ENCODE assay signal across 8 cellular contexts in the genomic region with DNA sequence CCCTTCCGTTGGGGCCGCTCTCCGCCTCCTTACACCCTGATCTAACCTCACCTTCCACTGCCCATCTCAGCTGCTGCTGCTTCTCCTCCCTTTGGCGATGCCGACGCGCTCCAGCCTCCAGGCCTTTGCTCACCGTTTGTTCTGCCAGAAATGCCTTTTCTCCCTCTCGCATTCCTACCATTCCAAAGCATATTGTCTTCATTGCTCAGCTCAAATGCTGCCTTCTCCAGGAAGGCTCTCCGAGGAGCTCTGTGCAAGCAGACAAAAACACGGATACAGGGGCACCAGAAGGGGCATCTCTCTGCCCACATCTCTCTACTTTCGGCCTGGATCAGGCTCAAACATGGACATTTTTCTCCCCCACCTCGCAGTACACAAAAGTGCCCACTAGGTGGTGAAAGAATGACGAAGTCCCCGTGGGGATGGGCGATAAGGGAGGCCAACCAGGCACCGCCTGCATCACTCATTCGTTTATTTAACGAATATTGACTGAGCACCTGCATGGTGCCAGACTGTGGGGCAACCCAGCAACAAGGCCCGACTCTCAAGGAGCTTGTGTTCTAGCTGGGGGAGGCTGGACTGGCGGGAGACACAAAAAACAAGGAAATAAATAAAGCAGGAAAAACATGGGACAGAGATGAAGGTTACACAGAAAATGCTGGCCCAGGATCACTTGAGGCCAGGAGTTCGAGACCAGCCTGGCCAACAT. TPM values are rescaled to one million over a fixed set of nuclear protein-coding genes. Genes with fewer than 3 reads are reported as not detected.
DNase-seq lines count a peak whose midpoint lies in the region; ATAC-seq and TF ChIP-seq lines count a peak whose summit lies in the region.

No MANE protein-coding gene starts in this region.

- H3K27ac ChIP-seq in dorsolateral prefrontal cortex, result peak overlapping the region in 57 of 59 donors; percentile 8 to 89 (median 75)

- H3K27ac Mint-ChIP-seq in CD14-positive monocyte, result peak overlapping the region in 2 of 7 donors; percentile 59 to 78

- no peaks in the 10 kb centered on the region for H3K9me3 ChIP-seq in HAP-1

- peaks cover 6% of the 10 kb centered on the region for H3K4me1 Mint-ChIP-seq in CD14-positive monocyte

- H3K36me3 Mint-ChIP-seq in CD14-positive monocyte, result no peaks in the 10 kb centered on the region

- no peaks in the 10 kb centered on the region for H3K36me3 ChIP-seq in HAP-1 (replicated peaks)

- intact Hi-C loops in CD14-positive monocyte (cut with micrococcal nuclease) (no loop called here), dorsolateral prefrontal cortex (cut with DNase I) (loop anchor here in 1 of 2 donors (2.0 to 10.0 kb wide), 2 partner anchors 36 to 160 kb away; partner anchors contain the start of gene FBXO10)

- in situ Hi-C loops in HAP-1 (cut with MboI; ENCODE audit: low sequenced_read_pairs), result no loop called here

- DNase-seq in CD14-positive monocyte (ENCODE audit: low spot score) (peak; percentile 65), HAP-1 (ENCODE audit: low spot score in 2 of 2) (peak; percentile 66 to 89), NCI-H226 (peak; percentile 84), dorsolateral prefrontal cortex (peak in 9 of 10 donors; percentile 45 to 80 (median 74)), lung microvascular endothelial cell (ENCODE audit: low read depth in 2 of 2) (peak; percentile 74 to 83)
- DNase-seq in activated CD4-positive, alpha-beta T cell treated with anti-CD3 and anti-CD28 coated beads, Interleukin-2, amount 50 U/mL, for 24 hours (ENCODE audit: low read depth in 1 of 2, low spot score in 1 of 2), result peak; percentile 49 to 71
- peak; percentile 58 for DNase-seq in stimulated activated CD8-positive, alpha-beta memory T cell treated with anti-CD3 and anti-CD28 coated beads, Interleukin-12 subunit alpha, Interleukin-12 subunit beta, amount 100 ng/mL, for 1 hour (ENCODE audit: low read depth)

- no peak for ATAC-seq in HG02588 (IDR thresholded peaks at IDR 0.05; ENCODE audit: unreplicated experiment)

- H3K4me3 ChIP-seq in HAP-1, result no peak overlapping the region
- peak overlapping the region in 15 of 59 donors; percentile 0 to 38 (median 19) for H3K4me3 ChIP-seq in dorsolateral prefrontal cortex

- peaks cover 16% of the 10 kb centered on the region for H3K4me1 ChIP-seq in HAP-1

- TF ChIP-seq CTCF in CD14-positive monocyte (IDR thresholded peaks at IDR 0.05) (peak; percentile 89), dorsolateral prefrontal cortex (IDR thresholded peaks at IDR 0.05 in 54 of 56, conservative IDR thresholded peaks at IDR 0.05 in 2 of 56; ENCODE audit: low read depth in 1 of 56, partially characterized antibody in 56 of 56) (peak; percentile 71 to 97 (median 90))

- H3K4me3 Mint-ChIP-seq in CD14-positive monocyte, result peak overlapping the region in 1 of 2 donors; percentile 75

- peaks cover 0 to 3% (median 0%) of the 10 kb centered on the region in 7 donors for H3K9me3 Mint-ChIP-seq in CD14-positive monocyte

- H3K27me3 ChIP-seq in HAP-1 (ENCODE audit: low read depth) (no peaks in the 10 kb centered on the region), dorsolateral prefrontal cortex (no peaks in the 10 kb centered on the region)

- H3K27me3 Mint-ChIP-seq in CD14-positive monocyte (ENCODE audit: low read depth in 3 of 3), result peaks cover 0 to 8% (median 3%) of the 10 kb centered on the region in 3 donors

RNA-seq across cellular contexts. Expression of gene GRHPR, which starts 7.3 kb away (rescaled TPM):
- 10 to 100 TPM; 80.9 to 96.6 TPM for polyA plus RNA-seq in CD14-positive monocyte
- total RNA-seq in dorsolateral prefrontal cortex (100 to 1,000 TPM in 67 of 120 experiments, 10 to 100 TPM in 53; 73.4 to 172 (median 102) TPM), lung microvascular endothelial cell (88.7 and 105 TPM in 2 replicates)

RNA-seq across cellular contexts. Expression of gene ZBTB5, which starts 50.1 kb away (rescaled TPM):
- 1 to 10 TPM in 1 of 2 donors, under 1 TPM in 1; 0.58 to 1.4 TPM for polyA plus RNA-seq in CD14-positive monocyte
- total RNA-seq in dorsolateral prefrontal cortex (10 to 100 TPM in 57 of 120 experiments, 1 to 10 TPM in 63; 6.8 to 16.0 (median 10.0) TPM), lung microvascular endothelial cell (6.1 and 10.3 TPM in 2 replicates)
